ENCODE assay signal across 6 cellular contexts in the genomic region with DNA sequence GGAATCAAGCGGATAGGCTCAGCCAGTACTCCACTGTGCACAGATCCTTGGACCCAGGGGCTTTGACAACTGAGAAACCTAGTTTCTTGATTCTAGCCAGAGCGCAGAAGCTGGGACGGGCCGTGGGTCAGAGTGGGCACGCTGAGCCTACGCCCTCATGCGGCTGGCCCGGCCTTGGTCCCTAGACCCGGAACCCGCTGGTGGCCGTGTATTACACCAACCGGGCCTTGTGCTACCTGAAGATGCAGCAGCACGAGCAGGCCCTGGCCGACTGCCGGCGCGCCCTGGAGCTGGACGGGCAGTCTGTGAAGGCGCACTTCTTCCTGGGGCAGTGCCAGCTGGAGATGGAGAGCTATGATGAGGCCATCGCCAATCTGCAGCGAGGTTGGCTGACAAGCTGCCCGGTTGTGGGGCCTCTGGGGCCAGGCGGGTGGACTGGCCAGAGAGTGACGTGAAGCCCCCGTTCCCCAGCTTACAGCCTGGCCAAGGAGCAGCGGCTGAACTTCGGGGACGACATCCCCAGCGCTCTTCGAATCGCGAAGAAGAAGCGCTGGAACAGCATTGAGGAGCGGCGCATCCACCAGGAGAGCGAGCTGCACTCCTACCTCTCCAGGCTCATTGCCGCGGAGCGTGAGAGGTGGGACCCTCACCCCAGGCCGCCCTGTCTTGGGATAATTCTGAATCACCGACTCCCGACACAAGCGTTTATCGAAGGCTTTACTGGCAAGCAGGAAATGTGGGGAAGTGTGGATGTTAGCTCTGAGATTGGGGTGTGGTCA. TPM values are rescaled to one million over a fixed set of nuclear protein-coding genes. Genes with fewer than 3 reads are reported as not detected.
DNase-seq lines count a peak whose midpoint lies in the region; ATAC-seq and TF ChIP-seq lines count a peak whose summit lies in the region.

No MANE protein-coding gene starts in this region.

- peaks cover 14% of the 10 kb centered on the region for H3K79me1 ChIP-seq in trophoblast cell (ENCODE audit: low read length)

- H3K4me1 ChIP-seq in trophoblast cell (ENCODE audit: control insufficient read depth in 1 of 2, insufficient read depth in 2 of 2, low read length in 2 of 2) = peaks cover 27 to 32% of the 10 kb centered on the region in 2 experiments

- H3K9ac ChIP-seq in trophoblast cell (ENCODE audit: low read length) = peak overlapping the region; percentile 90

- peak overlapping the region; percentile 74 to 76 for H3K4me3 Mint-ChIP-seq in CD14-positive monocyte

- H3K23ac ChIP-seq in trophoblast cell (ENCODE audit: low read length) = no peak overlapping the region

- H3K36me3 ChIP-seq in trophoblast cell (ENCODE audit: control insufficient read depth in 1 of 2, insufficient read depth in 2 of 2, low read length in 2 of 2) = peaks cover 37 to 41% of the 10 kb centered on the region in 2 experiments

- peak overlapping the region in 5 of 7 donors; percentile 20 to 73 (median 50) for H3K27ac Mint-ChIP-seq in CD14-positive monocyte

- peaks cover 5% of the 10 kb centered on the region for H3K9me3 ChIP-seq in trophoblast cell (ENCODE audit: insufficient read depth, low read depth, low read length)

- H3K79me2 ChIP-seq in trophoblast cell (ENCODE audit: control insufficient read depth, insufficient read depth, low read length, poor library complexity) = peaks cover 21% of the 10 kb centered on the region

- peak overlapping the region; percentile 73 to 98 for H3K27ac ChIP-seq in coronary artery
- peak overlapping the region; percentile 81 for H3K27ac ChIP-seq in trophoblast cell (ENCODE audit: low read depth, low read length)

- no CpG with 5 or more reads among the region's 44 CpGs for WGBS in trophoblast cell (ENCODE audit: extremely low coverage, insufficient coverage, insufficient read length)

- peak overlapping the region; percentile 85 for H3K4me2 ChIP-seq in trophoblast cell (ENCODE audit: low read length)

- H3K36me3 Mint-ChIP-seq in CD14-positive monocyte = peaks cover 17 to 23% of the 10 kb centered on the region in 2 donors

- H3K27me3 ChIP-seq in trophoblast cell (ENCODE audit: insufficient read depth, low read length) = no peaks in the 10 kb centered on the region

- peak overlapping the region; percentile 97 for H3K4me3 ChIP-seq in coronary artery
- peak overlapping the region; percentile 96 for H3K4me3 ChIP-seq in trophoblast cell (ENCODE audit: low read depth, low read length)

- H2AK5ac ChIP-seq in trophoblast cell (ENCODE audit: low read length) = peak overlapping the region; percentile 6

- H4K12ac ChIP-seq in trophoblast cell (ENCODE audit: low read depth, low read length) = peak overlapping the region; percentile 28

- H4K8ac ChIP-seq in trophoblast cell (ENCODE audit: low read depth, low read length) = peak overlapping the region; percentile 44

- peak overlapping the region; percentile 91 for H3K4ac ChIP-seq in trophoblast cell (ENCODE audit: low read depth, low read length)

- ATAC-seq in GM21576 (IDR thresholded peaks at IDR 0.05; ENCODE audit: unreplicated experiment) (no peak), HG02623 (IDR thresholded peaks at IDR 0.05; ENCODE audit: unreplicated experiment) (no peak)

- intact Hi-C loops in CD14-positive monocyte (cut with micrococcal nuclease) = loop anchor here (5.0 kb wide), 2 partner anchors 44 to 94 kb away; partner anchors contain the start of gene METTL26 (in 1 of the 2)

- H3K9me3 Mint-ChIP-seq in CD14-positive monocyte = no peaks in the 10 kb centered on the region

- H3K27me3 Mint-ChIP-seq in CD14-positive monocyte (ENCODE audit: low read depth in 3 of 3) = peaks cover 10 to 20% (median 10%) of the 10 kb centered on the region in 3 donors

- TF ChIP-seq CTCF in CD14-positive monocyte (IDR thresholded peaks at IDR 0.05) (peak; percentile 22), coronary artery (IDR thresholded peaks at IDR 0.05) (no peak)

- H2BK5ac ChIP-seq in trophoblast cell (ENCODE audit: low read depth, low read length, poor library complexity) = peak overlapping the region; percentile 80

- DNase-seq in CD14-positive monocyte (ENCODE audit: low spot score) (no peak), LHCN-M2 (ENCODE audit: low read depth) (peak; percentile 48), coronary artery (ENCODE audit: low spot score) (no peak), trophoblast cell (peak; percentile 43 to 68)

- H2AFZ ChIP-seq in trophoblast cell (ENCODE audit: insufficient read depth, low read length, poor library complexity) = no peak overlapping the region

- H3K14ac ChIP-seq in trophoblast cell (ENCODE audit: low read length) = peak overlapping the region; percentile 22

- H4K91ac ChIP-seq in trophoblast cell (ENCODE audit: low read depth, low read length) = peak overlapping the region; percentile 97

- H2BK12ac ChIP-seq in trophoblast cell (ENCODE audit: low read length) = no peak overlapping the region

- H2BK120ac ChIP-seq in trophoblast cell (ENCODE audit: insufficient read depth, low read length, poor library complexity) = peak overlapping the region; percentile 12

- peak overlapping the region; percentile 44 for H3K18ac ChIP-seq in trophoblast cell (ENCODE audit: low read length)

- H3K4me1 Mint-ChIP-seq in CD14-positive monocyte = peaks cover 26% of the 10 kb centered on the region

RNA-seq across cellular contexts. Expression of gene STUB1, which starts 0.9 kb away (rescaled TPM):
- 100 to 1,000 TPM in 1 of 2 donors, 10 to 100 TPM in 1; 83.3 to 106 TPM for polyA plus RNA-seq in CD14-positive monocyte
- total RNA-seq in LHCN-M2 (2014; rRNA removed) = 287 and 383 TPM in 2 replicates
- 206 TPM for polyA plus RNA-seq in LHCN-M2 (2012)
- polyA plus RNA-seq in trophoblast cell (2013) = 96.7 and 97.1 TPM in 2 replicates

RNA-seq across cellular contexts. Expression of gene JMJD8, which starts 3.0 kb away (rescaled TPM):
- 10 to 100 TPM; 28.7 to 33.5 TPM for polyA plus RNA-seq in CD14-positive monocyte
- total RNA-seq in LHCN-M2 (2014; rRNA removed) = 68.1 and 71.2 TPM in 2 replicates
- polyA plus RNA-seq in LHCN-M2 (2012) = 45.7 TPM
- polyA plus RNA-seq in trophoblast cell (2013) = 38.3 and 39.8 TPM in 2 replicates

RNA-seq across cellular contexts. Expression of gene RHBDL1, which starts 5.7 kb away (rescaled TPM):
- not detected for polyA plus RNA-seq in CD14-positive monocyte
- 0.58 and 0.80 TPM in 2 replicates for total RNA-seq in LHCN-M2 (2014; rRNA removed)
- polyA plus RNA-seq in LHCN-M2 (2012) = 0.34 TPM
- 1.3 TPM in 2 replicates for polyA plus RNA-seq in trophoblast cell (2013)

RNA-seq across cellular contexts. Expression of gene WDR24, which starts 9.0 kb away (rescaled TPM):
- 1 to 10 TPM; 5.7 to 7.4 TPM for polyA plus RNA-seq in CD14-positive monocyte
- 7.1 and 9.1 TPM in 2 replicates for total RNA-seq in LHCN-M2 (2014; rRNA removed)
- polyA plus RNA-seq in LHCN-M2 (2012) = 8.3 TPM
- polyA plus RNA-seq in trophoblast cell (2013) = 8.8 and 9.1 TPM in 2 replicates

RNA-seq across cellular contexts. Expression of gene RHOT2, which starts 13.2 kb away (rescaled TPM):
- polyA plus RNA-seq in CD14-positive monocyte = 10 to 100 TPM; 25.4 to 26.3 TPM
- 79.4 and 87.4 TPM in 2 replicates for total RNA-seq in LHCN-M2 (2014; rRNA removed)
- 62.1 TPM for polyA plus RNA-seq in LHCN-M2 (2012)
- polyA plus RNA-seq in trophoblast cell (2013) = 74.5 and 75.8 TPM in 2 replicates

Comparison
In these comparisons a context has a peak if more than half of its experiments do, and no peak if none do; other contexts are left out.
1. DNase-seq: peak in LHCN-M2 (single experiment) and trophoblast cell (2 of 2); none in CD14-positive monocyte (single experiment) and coronary artery (single experiment).